8 cellular contexts compared by ENCODE assay signal in the genomic region with DNA sequence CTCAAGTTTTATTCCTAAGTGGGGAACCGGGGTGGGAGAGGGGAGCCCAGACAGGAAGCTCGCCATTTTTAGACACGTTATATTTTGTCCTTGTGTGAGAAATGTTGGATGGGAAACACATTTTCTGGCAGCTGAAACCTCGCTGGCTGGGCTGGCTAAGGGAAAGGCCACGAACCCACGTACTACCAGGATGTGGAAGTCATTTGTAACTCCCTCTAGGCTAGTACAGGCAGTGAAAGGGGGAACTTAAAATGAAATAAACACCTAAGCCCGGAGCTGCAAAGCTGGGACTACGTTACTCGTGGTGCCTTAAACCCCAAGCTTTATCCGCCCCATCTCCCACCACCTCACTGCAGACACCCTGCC. TPM values are rescaled to one million over a fixed set of nuclear protein-coding genes. Genes with fewer than 3 reads are reported as not detected.
DNase-seq lines count a peak whose midpoint lies in the region; TF ChIP-seq lines count a peak whose summit lies in the region.

No MANE protein-coding gene starts in this region.

- H3K4me3 Mint-ChIP-seq in IgD-negative memory B cell: peak overlapping the region; percentile 43 to 86 (median 79)

- TF ChIP-seq EP300 in suprapubic skin (IDR thresholded peaks at IDR 0.05): no peak

- H3K4me2 ChIP-seq in mammary epithelial cell (ENCODE audit: insufficient read depth, low read depth, low read length): peak overlapping the region; percentile 99

- peak overlapping the region; percentile 94 for H2AFZ ChIP-seq in mammary epithelial cell (ENCODE audit: low read depth, low read length)

- WGBS in mammary epithelial cell (ENCODE audit: low coverage, missing lambda C conversion rate): 26% methylated on average over 10 of the region's 10 CpGs
- WGBS in liver: 10% methylated on average over 10 of the region's 10 CpGs
- 4% methylated on average over 10 of the region's 10 CpGs for WGBS in suprapubic skin

- no peak overlapping the region for H3K27ac ChIP-seq in mammary epithelial cell (ENCODE audit: insufficient read depth, low read depth, low read length)
- no peak overlapping the region for H3K27ac ChIP-seq in liver (ENCODE audit: low read depth in 1 of 2, low read length in 2 of 2)
- H3K27ac ChIP-seq in suprapubic skin: no peak overlapping the region

- H3K9ac ChIP-seq in mammary epithelial cell (ENCODE audit: insufficient read depth, low read length): no peak overlapping the region
- H3K9ac ChIP-seq in liver (ENCODE audit: low read depth in 1 of 2, low read length in 2 of 2): no peak overlapping the region

- DNase-seq in mammary epithelial cell (no peak), suprapubic skin (ENCODE audit: low spot score in 2 of 2) (no peak), GDM1 (lab: John Stamatoyannopoulos, UW) (no peak), DMS153 (lab: John Stamatoyannopoulos, UW) (no peak), NCI-H2227 (lab: John Stamatoyannopoulos, UW; ENCODE audit: unreplicated experiment) (no peak), NCI-H526 (lab: John Stamatoyannopoulos, UW) (no peak)

- dilution Hi-C loops in mammary epithelial cell (cut with HindIII; ENCODE audit: low sequenced_read_pairs): no loop called here

- H3K27me3 Mint-ChIP-seq in IgD-negative memory B cell: peaks cover 57% of the 10 kb centered on the region

- H3K79me2 ChIP-seq in mammary epithelial cell (ENCODE audit: insufficient read depth, low read length): no peaks in the 10 kb centered on the region

- TF ChIP-seq POLR2A in suprapubic skin (IDR thresholded peaks at IDR 0.05): no peak

- peaks cover 0 to 7% (median 7%) of the 10 kb centered on the region in 3 donors for H3K4me1 Mint-ChIP-seq in IgD-negative memory B cell

- H3K27me3 ChIP-seq in mammary epithelial cell (ENCODE audit: insufficient read depth, low read length): no peaks in the 10 kb centered on the region
- H3K27me3 ChIP-seq in liver (ENCODE audit: control insufficient read depth in 4 of 4, insufficient read depth in 4 of 4, low read length in 3 of 4): peaks cover 1 to 17% (median 6%) of the 10 kb centered on the region in 4 donors
- H3K27me3 ChIP-seq in suprapubic skin: peaks cover 75% of the 10 kb centered on the region

- H3K9me3 ChIP-seq in mammary epithelial cell (replicated peaks; ENCODE audit: insufficient read depth, low read length) (no peaks in the 10 kb centered on the region), liver (ENCODE audit: control insufficient read depth in 4 of 4, low read length in 3 of 4) (no peaks in the 10 kb centered on the region), suprapubic skin (no peaks in the 10 kb centered on the region)

- TF ChIP-seq CTCF in mammary epithelial cell (conservative IDR thresholded peaks at IDR 0.05 in 1 of 2, IDR thresholded peaks at IDR 0.05 in 1 of 2; ENCODE audit: extremely low read depth in 1 of 2, insufficient read depth in 1 of 2, low read depth in 1 of 2, low read length in 2 of 2): no peak
- no peak for TF ChIP-seq CTCF in liver (IDR thresholded peaks at IDR 0.05; ENCODE audit: low read depth, low read length, missing input control)
- TF ChIP-seq CTCF in suprapubic skin (IDR thresholded peaks at IDR 0.05): no peak

- in situ Hi-C loops in mammary epithelial cell (cut with MboI; ENCODE audit: low sequenced_read_pairs in 2 of 2): loop anchor here (10.0 to 25.0 kb wide), 2 partner anchors 222 to 249 kb away; a partner anchor contains a TSS

- peak overlapping the region; percentile 52 to 63 (median 59) for H3K4me3 ChIP-seq in mammary epithelial cell (replicated peaks in 1 of 3; ENCODE audit: insufficient read depth in 1 of 3, low read depth in 2 of 3, low read length in 3 of 3)
- peak overlapping the region in 1 of 3 donors; percentile 48 for H3K4me3 ChIP-seq in liver (ENCODE audit: low read depth in 1 of 3, low read length in 3 of 3)
- H3K4me3 ChIP-seq in suprapubic skin: peak overlapping the region; percentile 35

- intact Hi-C loops in mammary epithelial cell (cut with micrococcal nuclease): loop anchor here (2.0 to 5.0 kb wide), 4 partner anchors 107 to 322 kb away; a partner anchor contains a TSS

- H3K36me3 ChIP-seq in mammary epithelial cell (ENCODE audit: insufficient read depth, low read length) (no peaks in the 10 kb centered on the region), liver (ENCODE audit: control insufficient read depth in 4 of 4, insufficient read depth in 3 of 4, low read depth in 1 of 4, low read length in 3 of 4) (no peaks in the 10 kb centered on the region), suprapubic skin (no peaks in the 10 kb centered on the region)

- H4K20me1 ChIP-seq in mammary epithelial cell (ENCODE audit: insufficient read depth, low read length): no peaks in the 10 kb centered on the region

- CTCF ChIA-PET in mammary epithelial cell (lab: Charles Lee; ENCODE audit: low non-redundant PET): interaction anchor here (0.6 to 1.1 kb wide), 2 partner anchors 148 to 230 kb away, joined by 3 to 5 read pairs; no protein-coding TSS in a partner anchor

- H3K36me3 Mint-ChIP-seq in IgD-negative memory B cell: no peaks in the 10 kb centered on the region

- H3K4me1 ChIP-seq in mammary epithelial cell (ENCODE audit: insufficient read depth, low read length) (peaks cover 11% of the 10 kb centered on the region), liver (ENCODE audit: control insufficient read depth in 4 of 4, insufficient read depth in 4 of 4, low read length in 3 of 4) (peaks cover 0 to 11% (median 6%) of the 10 kb centered on the region in 4 donors), suprapubic skin (peaks cover 16% of the 10 kb centered on the region)

- BruUV-seq in mammary epithelial cell (replicated peaks; lab: Mats Ljungman, UMichigan): no TSS peak

- no peak overlapping the region for H3K27ac Mint-ChIP-seq in IgD-negative memory B cell

- H3K9me3 Mint-ChIP-seq in IgD-negative memory B cell: peaks cover 0 to 4% (median 0%) of the 10 kb centered on the region in 3 donors

- TF ChIP-seq RAD21 in liver (IDR thresholded peaks at IDR 0.05): no peak

TF ChIP-seq in liver, 16 proteins besides CTCF, POLR2A, EP300 and RAD21:
- TF ChIP-seq NR2F2 (IDR thresholded peaks at IDR 0.05): no peak
- TF ChIP-seq, protein P1, sequence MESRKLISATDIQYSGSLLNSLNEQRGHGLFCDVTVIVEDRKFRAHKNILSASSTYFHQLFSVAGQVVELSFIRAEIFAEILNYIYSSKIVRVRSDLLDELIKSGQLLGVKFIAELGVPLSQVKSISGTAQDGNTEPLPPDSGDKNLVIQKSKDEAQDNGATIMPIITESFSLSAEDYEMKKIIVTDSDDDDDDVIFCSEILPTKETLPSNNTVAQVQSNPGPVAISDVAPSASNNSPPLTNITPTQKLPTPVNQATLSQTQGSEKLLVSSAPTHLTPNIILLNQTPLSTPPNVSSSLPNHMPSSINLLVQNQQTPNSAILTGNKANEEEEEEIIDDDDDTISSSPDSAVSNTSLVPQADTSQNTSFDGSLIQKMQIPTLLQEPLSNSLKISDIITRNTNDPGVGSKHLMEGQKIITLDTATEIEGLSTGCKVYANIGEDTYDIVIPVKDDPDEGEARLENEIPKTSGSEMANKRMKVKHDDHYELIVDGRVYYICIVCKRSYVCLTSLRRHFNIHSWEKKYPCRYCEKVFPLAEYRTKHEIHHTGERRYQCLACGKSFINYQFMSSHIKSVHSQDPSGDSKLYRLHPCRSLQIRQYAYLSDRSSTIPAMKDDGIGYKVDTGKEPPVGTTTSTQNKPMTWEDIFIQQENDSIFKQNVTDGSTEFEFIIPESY (IDR thresholded peaks at IDR 0.05): peak; percentile 11
- TF ChIP-seq, protein P2, sequence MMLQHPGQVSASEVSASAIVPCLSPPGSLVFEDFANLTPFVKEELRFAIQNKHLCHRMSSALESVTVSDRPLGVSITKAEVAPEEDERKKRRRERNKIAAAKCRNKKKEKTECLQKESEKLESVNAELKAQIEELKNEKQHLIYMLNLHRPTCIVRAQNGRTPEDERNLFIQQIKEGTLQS (IDR thresholded peaks at IDR 0.05): no peak
- TF ChIP-seq GABPA (IDR thresholded peaks at IDR 0.05 in 1 of 2, conservative IDR thresholded peaks at IDR 0.05 in 1 of 2): no peak
- TF ChIP-seq EGR1 (IDR thresholded peaks at IDR 0.05; ENCODE audit: low read depth in 2 of 2): no peak
- TF ChIP-seq HNF4A (conservative IDR thresholded peaks at IDR 0.05): no peak
- TF ChIP-seq HNF4G (IDR thresholded peaks at IDR 0.05): no peak
- TF ChIP-seq FOXA2 (IDR thresholded peaks at IDR 0.05): no peak
- no peak for TF ChIP-seq RXRA (IDR thresholded peaks at IDR 0.05)

RNA-seq across cellular contexts. Expression of a gene that starts 42.5 kb away (rescaled TPM):
- polyA plus RNA-seq in IgD-negative memory B cell (not detected), mammary epithelial cell (not detected), liver (not detected)
- total RNA-seq in mammary epithelial cell (not detected), liver (not detected), suprapubic skin (not detected)
- not detected for polyA minus RNA-seq in mammary epithelial cell
